ENCODE assay signal across 8 cellular contexts in the genomic region with DNA sequence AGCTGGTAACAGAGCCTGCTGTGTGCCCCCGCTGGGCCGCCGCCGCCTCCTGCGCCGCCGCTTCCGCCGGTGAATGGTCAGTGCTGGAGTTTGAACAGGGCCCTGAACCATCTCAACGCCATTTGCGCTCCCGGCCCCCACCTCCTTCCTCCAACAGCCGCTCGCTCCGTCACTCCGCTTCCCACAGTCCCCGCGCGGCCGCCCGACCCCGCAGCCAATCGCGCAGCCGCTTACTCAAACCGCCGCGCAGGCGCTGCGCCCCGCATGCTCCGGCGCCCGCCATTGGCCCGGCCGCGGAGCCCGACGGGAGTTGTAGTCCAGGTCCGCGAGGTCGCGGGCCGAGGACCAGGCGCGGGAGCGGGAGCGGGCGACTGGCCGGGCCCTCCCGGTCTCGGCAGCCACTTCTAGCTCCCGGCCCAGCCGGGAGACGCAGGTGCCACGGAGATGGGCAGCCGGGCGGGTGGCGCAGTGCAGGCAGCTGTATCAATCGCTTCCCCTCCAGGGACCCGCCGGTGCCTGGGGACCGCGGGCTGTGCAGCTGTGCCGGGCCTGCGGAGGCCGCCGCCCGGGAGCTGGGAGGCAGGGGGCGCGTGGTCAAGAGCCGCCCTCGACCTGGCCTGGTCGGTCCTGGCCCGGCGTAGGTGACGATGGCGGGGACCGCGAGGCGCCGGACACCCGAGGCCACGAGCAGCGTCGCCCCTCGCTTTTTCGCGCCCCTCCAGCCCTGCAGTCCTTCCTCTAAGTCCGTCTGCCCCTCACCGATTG. TPM values are rescaled to one million over a fixed set of nuclear protein-coding genes. Genes with fewer than 3 reads are reported as not detected.
DNase-seq lines count a peak whose midpoint lies in the region; ATAC-seq and TF ChIP-seq lines count a peak whose summit lies in the region.

TSS of gene WAPL (minus strand) at position 173 of the 765 bp plus-strand sequence. CDS start 3,723 bp downstream, outside the sequence.

- DNase-seq in NB4 (ENCODE audit: low read depth) (peak; percentile 98), SK-N-SH (peak; percentile 98), germinal center (ENCODE audit: low spot score) (peak; percentile 99), non-pigmented ciliary epithelial cell (ENCODE audit: low read depth) (peak; percentile 40), substantia nigra (lab: John Stamatoyannopoulos, UW) (peak; percentile 72 to 98 (median 92))
- DNase-seq in activated naive CD4-positive, alpha-beta T cell treated with anti-CD3 and anti-CD28 coated beads, Interleukin-2, amount 50 U/mL, for 16 hours = peak; percentile 94

- 1% methylated on average over 32 of the region's 91 CpGs for WGBS in SK-N-SH (ENCODE audit: low lambda C conversion rate)

- H3K9me2 ChIP-seq in SK-N-SH = no peaks in the 10 kb centered on the region

- ATAC-seq in HG02571 (IDR thresholded peaks at IDR 0.05; ENCODE audit: unreplicated experiment) = peak; percentile 90

- no peak for TF ChIP-seq EP300 in SK-N-SH (IDR thresholded peaks at IDR 0.05; ENCODE audit: borderline replicate concordance in 1 of 2, low read depth in 1 of 2, low read length in 1 of 2)

- TF ChIP-seq CTCF in NB4 (IDR thresholded peaks at IDR 0.05; ENCODE audit: low read depth, low read length) (no peak), SK-N-SH (IDR thresholded peaks at IDR 0.05) (no peak)

- H3K9ac ChIP-seq in SK-N-SH = peak within 1 kb of the TSS; percentile 96

- peak within 1 kb of the TSS; percentile 81 to 88 for H3K27ac ChIP-seq in SK-N-SH (ENCODE audit: low read depth in 2 of 2, low read length in 1 of 2)
- peak within 1 kb of the TSS; percentile 83 for H3K27ac ChIP-seq in substantia nigra (ENCODE audit: low read depth, low read length, poor library complexity, severe bottlenecking)

- peaks cover 87% of the 10 kb centered on the region for H3K79me2 ChIP-seq in SK-N-SH (ENCODE audit: insufficient read depth)

- CTCF ChIA-PET in SK-N-SH (lab: Yijun Ruan, JAX) = interaction anchor here (1.6 to 2.3 kb wide), 2 partner anchors 63 to 122 kb away, joined by 4 to 13 read pairs; no protein-coding TSS in a partner anchor

- peaks cover 39% of the 10 kb centered on the region for H4K20me1 ChIP-seq in SK-N-SH (ENCODE audit: insufficient read depth)

- peak within 1 kb of the TSS; percentile 94 for H3K4me2 ChIP-seq in SK-N-SH

- peak within 1 kb of the TSS; percentile 78 for H2AFZ ChIP-seq in SK-N-SH (ENCODE audit: low read depth)

- peaks cover 15 to 19% of the 10 kb centered on the region in 2 experiments for H3K36me3 ChIP-seq in SK-N-SH (replicated peaks in 1 of 2; ENCODE audit: control insufficient read depth in 1 of 2, insufficient read depth in 2 of 2, low read length in 1 of 2)

- peaks cover 5% of the 10 kb centered on the region for H3F3A ChIP-seq in SK-N-SH (replicated peaks; ENCODE audit: insufficient read depth)

- H3K9me3 ChIP-seq in SK-N-SH = no peaks in the 10 kb centered on the region

- H3K27me3 ChIP-seq in SK-N-SH (ENCODE audit: insufficient read depth) = no peaks in the 10 kb centered on the region

- H3K4me3 ChIP-seq in GM08714 (ENCODE audit: low read length) = peak within 1 kb of the TSS; percentile 77
- H3K4me3 ChIP-seq in NB4 (ENCODE audit: low read depth, low read length) = peak within 1 kb of the TSS; percentile 87
- peak within 1 kb of the TSS; percentile 92 to 94 for H3K4me3 ChIP-seq in SK-N-SH (ENCODE audit: low read depth in 2 of 2, low read length in 1 of 2)

- POLR2A ChIA-PET in SK-N-SH (lab: Yijun Ruan, JAX) = no interaction called here

- H3K4me1 ChIP-seq in SK-N-SH (ENCODE audit: control insufficient read depth in 1 of 2, insufficient read depth in 2 of 2, low read depth in 1 of 2, low read length in 1 of 2) = peaks cover 18 to 24% of the 10 kb centered on the region in 2 experiments; a peak in 3 of 4 replicates

- TF ChIP-seq RAD21 in SK-N-SH (IDR thresholded peaks at IDR 0.05; ENCODE audit: low read length) = no peak

- TF ChIP-seq POLR2A in NB4 (IDR thresholded peaks at IDR 0.05; ENCODE audit: extremely low read depth, insufficient read length) = peak; percentile 73

TF ChIP-seq in SK-N-SH, 30 proteins besides CTCF, POLR2A, EP300 and RAD21:
- TF ChIP-seq MAX (IDR thresholded peaks at IDR 0.05; ENCODE audit: low read depth) (peak; percentile 52), JUND (IDR thresholded peaks at IDR 0.05) (no peak), GABPA (IDR thresholded peaks at IDR 0.05; ENCODE audit: low read depth) (0 out of 2 replicates have a peak, but pooled peaks have one; percentile 15), IRF3 (IDR thresholded peaks at IDR 0.05; ENCODE audit: low read depth, low read length) (peak; percentile 62), RXRA (IDR thresholded peaks at IDR 0.05; ENCODE audit: borderline replicate concordance, low read depth) (no peak), YY1 (IDR thresholded peaks at IDR 0.05; ENCODE audit: low read depth) (peak; percentile 89), TCF12 (IDR thresholded peaks at IDR 0.05) (peak; percentile 10; the same call in 1 of the 2 replicates), PBX3 (IDR thresholded peaks at IDR 0.05) (0 out of 2 replicates have a peak, but pooled peaks have one; percentile 17), NRF1 (IDR thresholded peaks at IDR 0.05; ENCODE audit: low read depth, low read length) (peak; percentile 89), POLR2AphosphoS5 (IDR thresholded peaks at IDR 0.05; ENCODE audit: low read depth, low read length) (peak; percentile 40; the same call in 1 of the 2 replicates), FOXM1 (IDR thresholded peaks at IDR 0.05; ENCODE audit: low read depth) (no peak), FOXJ3 (CRISPR knock-in tag; IDR thresholded peaks at IDR 0.05) (no peak), CHD2 (IDR thresholded peaks at IDR 0.05; ENCODE audit: low read length, partially characterized antibody) (peak; percentile 84), MXI1 (IDR thresholded peaks at IDR 0.05; ENCODE audit: low read depth, low read length) (peak; percentile 8; the same call in 1 of the 2 replicates), ELF1 (IDR thresholded peaks at IDR 0.05) (peak; percentile 37; the same call in 1 of the 2 replicates)
- TF ChIP-seq, protein P1, sequence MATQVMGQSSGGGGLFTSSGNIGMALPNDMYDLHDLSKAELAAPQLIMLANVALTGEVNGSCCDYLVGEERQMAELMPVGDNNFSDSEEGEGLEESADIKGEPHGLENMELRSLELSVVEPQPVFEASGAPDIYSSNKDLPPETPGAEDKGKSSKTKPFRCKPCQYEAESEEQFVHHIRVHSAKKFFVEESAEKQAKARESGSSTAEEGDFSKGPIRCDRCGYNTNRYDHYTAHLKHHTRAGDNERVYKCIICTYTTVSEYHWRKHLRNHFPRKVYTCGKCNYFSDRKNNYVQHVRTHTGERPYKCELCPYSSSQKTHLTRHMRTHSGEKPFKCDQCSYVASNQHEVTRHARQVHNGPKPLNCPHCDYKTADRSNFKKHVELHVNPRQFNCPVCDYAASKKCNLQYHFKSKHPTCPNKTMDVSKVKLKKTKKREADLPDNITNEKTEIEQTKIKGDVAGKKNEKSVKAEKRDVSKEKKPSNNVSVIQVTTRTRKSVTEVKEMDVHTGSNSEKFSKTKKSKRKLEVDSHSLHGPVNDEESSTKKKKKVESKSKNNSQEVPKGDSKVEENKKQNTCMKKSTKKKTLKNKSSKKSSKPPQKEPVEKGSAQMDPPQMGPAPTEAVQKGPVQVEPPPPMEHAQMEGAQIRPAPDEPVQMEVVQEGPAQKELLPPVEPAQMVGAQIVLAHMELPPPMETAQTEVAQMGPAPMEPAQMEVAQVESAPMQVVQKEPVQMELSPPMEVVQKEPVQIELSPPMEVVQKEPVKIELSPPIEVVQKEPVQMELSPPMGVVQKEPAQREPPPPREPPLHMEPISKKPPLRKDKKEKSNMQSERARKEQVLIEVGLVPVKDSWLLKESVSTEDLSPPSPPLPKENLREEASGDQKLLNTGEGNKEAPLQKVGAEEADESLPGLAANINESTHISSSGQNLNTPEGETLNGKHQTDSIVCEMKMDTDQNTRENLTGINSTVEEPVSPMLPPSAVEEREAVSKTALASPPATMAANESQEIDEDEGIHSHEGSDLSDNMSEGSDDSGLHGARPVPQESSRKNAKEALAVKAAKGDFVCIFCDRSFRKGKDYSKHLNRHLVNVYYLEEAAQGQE (IDR thresholded peaks at IDR 0.05; ENCODE audit: low read depth, low read length) = 0 out of 2 replicates have a peak, but pooled peaks have one; percentile 4
- TF ChIP-seq, protein P2, sequence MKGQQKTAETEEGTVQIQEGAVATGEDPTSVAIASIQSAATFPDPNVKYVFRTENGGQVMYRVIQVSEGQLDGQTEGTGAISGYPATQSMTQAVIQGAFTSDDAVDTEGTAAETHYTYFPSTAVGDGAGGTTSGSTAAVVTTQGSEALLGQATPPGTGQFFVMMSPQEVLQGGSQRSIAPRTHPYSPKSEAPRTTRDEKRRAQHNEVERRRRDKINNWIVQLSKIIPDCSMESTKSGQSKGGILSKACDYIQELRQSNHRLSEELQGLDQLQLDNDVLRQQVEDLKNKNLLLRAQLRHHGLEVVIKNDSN (IDR thresholded peaks at IDR 0.05; ENCODE audit: borderline replicate concordance, low read depth) = 0 out of 2 replicates have a peak, but pooled peaks have one; percentile 7

RNA-seq across cellular contexts. Expression of gene WAPL, which starts in this region (rescaled TPM):
- polyA plus RNA-seq in SK-N-SH (2012; rRNA removed) = 8.7 and 8.9 TPM in 2 replicates
- polyA plus RNA-seq in SK-N-SH (2012; cell fraction: cytosol; rRNA removed) = 12.4 and 14.5 TPM in 2 replicates
- 5.8 and 14.6 TPM in 2 replicates for polyA plus RNA-seq in SK-N-SH (2012; cell fraction: nucleus; rRNA removed)

Comparison
In these comparisons a context has a peak if more than half of its experiments do, and no peak if none do; other contexts are left out.
1. Peak in every context shown above with its lines: DNase-seq, ATAC-seq, H3K4me3 ChIP-seq and H3K27ac ChIP-seq.
2. DNase-seq: peak in every context shown above with its lines; median percentile 99 in germinal center; 98 in NB4; 98 in SK-N-SH; 94 in activated naive CD4-positive, alpha-beta T cell treated with anti-CD3 and anti-CD28 coated beads, Interleukin-2, amount 50 U/mL, for 16 hours; 92 in substantia nigra; 40 in non-pigmented ciliary epithelial cell.